Comparison of ENCODE assay signal across 8 cellular contexts in the genomic region with DNA sequence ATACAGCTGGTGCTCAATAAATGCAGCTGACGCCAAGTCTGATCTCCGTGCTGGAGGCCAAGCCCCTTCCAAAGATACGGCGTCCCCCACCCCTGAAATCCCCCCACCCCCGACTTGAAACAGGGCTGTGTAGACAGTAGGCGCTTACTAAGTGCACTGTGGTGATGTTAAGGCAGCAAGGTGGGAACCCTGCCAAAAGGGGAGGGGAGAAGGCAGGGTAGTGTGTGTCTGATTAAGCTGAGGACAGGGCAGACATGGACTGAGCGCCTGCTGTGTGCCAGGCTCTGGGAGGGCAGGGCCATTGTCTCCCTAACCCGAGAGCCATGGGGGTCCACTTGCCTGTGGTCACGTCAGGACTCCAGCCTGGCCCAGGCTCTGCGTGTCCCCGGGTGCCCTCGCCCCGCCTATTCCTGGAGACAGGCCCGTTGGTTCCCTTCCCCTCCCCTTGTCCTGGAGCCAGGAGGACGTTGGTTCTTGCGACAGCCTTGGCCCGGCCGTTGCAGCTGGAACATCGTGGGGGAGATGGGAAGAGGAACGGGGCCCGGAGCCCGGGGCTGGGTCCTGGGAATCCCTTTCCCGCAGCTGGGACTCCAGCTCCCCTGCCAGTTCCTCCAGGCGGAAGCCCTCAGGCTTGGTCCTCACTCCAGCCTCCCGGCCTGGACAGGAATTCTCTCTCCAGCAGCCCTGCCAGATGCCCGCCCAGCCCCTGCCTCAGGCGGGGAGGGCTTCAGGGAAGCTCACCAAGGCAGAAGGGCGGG. TPM values are rescaled to one million over a fixed set of nuclear protein-coding genes. Genes with fewer than 3 reads are reported as not detected.
A peak's percentile ranks its signal among the peaks of the same experiment; 100 is the strongest.
DNase-seq lines count a peak whose midpoint lies in the region; ATAC-seq and TF ChIP-seq lines count a peak whose summit lies in the region.

No MANE protein-coding gene starts in this region.

- no peaks in the 10 kb centered on the region for H3K9me3 Mint-ChIP-seq in memory B cell
- no peaks in the 10 kb centered on the region for H3K9me3 Mint-ChIP-seq in CD4-positive, alpha-beta memory T cell

- intact Hi-C loops in CD4-positive, alpha-beta memory T cell (cut with micrococcal nuclease) = no loop called here

- no peak overlapping the region for H3K27ac ChIP-seq in CD4-positive, alpha-beta memory T cell (ENCODE audit: low read depth, low read length)

- H3K36me3 Mint-ChIP-seq in memory B cell = no peaks in the 10 kb centered on the region
- no peaks in the 10 kb centered on the region for H3K36me3 Mint-ChIP-seq in CD4-positive, alpha-beta memory T cell

- H3K4me1 Mint-ChIP-seq in memory B cell = no peaks in the 10 kb centered on the region
- no peaks in the 10 kb centered on the region for H3K4me1 Mint-ChIP-seq in CD4-positive, alpha-beta memory T cell

- H3K27me3 ChIP-seq in CD4-positive, alpha-beta memory T cell (ENCODE audit: insufficient read depth, low read length) = no peaks in the 10 kb centered on the region

- CTCF ChIA-PET in CD4-positive, alpha-beta memory T cell (lab: Charles Lee; ENCODE audit: partially characterized antibody) = no interaction called here

- POLR2A ChIA-PET in CD4-positive, alpha-beta memory T cell (lab: Charles Lee; ENCODE audit: partially characterized antibody) = no interaction called here

- H3K4me1 ChIP-seq in CD4-positive, alpha-beta memory T cell (ENCODE audit: insufficient read depth, low read length) = no peaks in the 10 kb centered on the region

- peaks cover 17% of the 10 kb centered on the region for H3K27me3 Mint-ChIP-seq in memory B cell
- peaks cover 12 to 30% of the 10 kb centered on the region in 2 donors for H3K27me3 Mint-ChIP-seq in CD4-positive, alpha-beta memory T cell

- TF ChIP-seq CTCF in choroid plexus epithelial cell (conservative IDR thresholded peaks at IDR 0.05; ENCODE audit: low read depth, low read length) (no peak), GM13976 (IDR thresholded peaks at IDR 0.05; ENCODE audit: borderline replicate concordance, control extremely low read depth, extremely low read depth, insufficient read depth, missing control alignments) (no peak)

- in situ Hi-C loops in GM13976 (cut with MboI; ENCODE audit: low sequenced_read_pairs, unreplicated experiment) = no loop called here

- DNase-seq in Daoy (ENCODE audit: low read depth) = peak; percentile 75
- peak; percentile 73 for DNase-seq in NCI-H226
- peak; percentile 90 for DNase-seq in choroid plexus epithelial cell (ENCODE audit: low read depth)
- no peak for DNase-seq in memory B cell (ENCODE audit: low spot score in 2 of 2)
- no peak for DNase-seq in GM13976 (ENCODE audit: low spot score)
- no peak for DNase-seq in CD4-positive, alpha-beta memory T cell
- DNase-seq in COLO829 (ENCODE audit: low spot score) = no peak

- H3K4me3 ChIP-seq in choroid plexus epithelial cell (ENCODE audit: low read depth, low read length) = peak overlapping the region; percentile 8
- H3K4me3 ChIP-seq in CD4-positive, alpha-beta memory T cell (ENCODE audit: low read length in 2 of 2) = no peak overlapping the region

- no peak overlapping the region for H3K4me3 Mint-ChIP-seq in memory B cell
- no peak overlapping the region for H3K4me3 Mint-ChIP-seq in CD4-positive, alpha-beta memory T cell

- H3K9me3 ChIP-seq in CD4-positive, alpha-beta memory T cell (ENCODE audit: control insufficient read depth in 1 of 2, low read length in 2 of 2) = no peaks in the 10 kb centered on the region

- peak; percentile 24 for ATAC-seq in memory B cell (ENCODE audit: low read depth)
- no peak for ATAC-seq in GM21367 (IDR thresholded peaks at IDR 0.05; ENCODE audit: unreplicated experiment)

- no peak overlapping the region for H3K27ac Mint-ChIP-seq in memory B cell
- H3K27ac Mint-ChIP-seq in CD4-positive, alpha-beta memory T cell = no peak overlapping the region

- H3K36me3 ChIP-seq in CD4-positive, alpha-beta memory T cell (ENCODE audit: insufficient read depth, low read length) = no peaks in the 10 kb centered on the region

RNA-seq across cellular contexts. Expression of a gene that starts 1.7 kb away (rescaled TPM):
- not detected in 2 replicates for total RNA-seq in Daoy (2014; rRNA removed; shearing (Covaris generic))
- not detected for total RNA-seq in CD4-positive, alpha-beta memory T cell
- not detected for polyA plus RNA-seq in CD4-positive, alpha-beta memory T cell

RNA-seq across cellular contexts. Expression of a gene that starts 9.1 kb away (rescaled TPM):
- 5.7 and 18.2 TPM in 2 replicates for total RNA-seq in Daoy (2014; rRNA removed; shearing (Covaris generic))
- total RNA-seq in CD4-positive, alpha-beta memory T cell = 1 to 10 TPM in 1 of 2 experiments, under 1 TPM in 1; 0.91 to 1.1 TPM
- 1 to 10 TPM in 1 of 2 donors, not detected in 1; 4.8 TPM for polyA plus RNA-seq in CD4-positive, alpha-beta memory T cell

RNA-seq across cellular contexts. Expression of a gene that starts 9.6 kb away (rescaled TPM):
- not detected in 2 replicates for total RNA-seq in Daoy (2014; rRNA removed; shearing (Covaris generic))
- not detected for total RNA-seq in CD4-positive, alpha-beta memory T cell
- not detected for polyA plus RNA-seq in CD4-positive, alpha-beta memory T cell

RNA-seq across cellular contexts. Expression of a gene that starts 22.8 kb away (rescaled TPM):
- not detected in 2 replicates for total RNA-seq in Daoy (2014; rRNA removed; shearing (Covaris generic))
- not detected for total RNA-seq in CD4-positive, alpha-beta memory T cell
- not detected for polyA plus RNA-seq in CD4-positive, alpha-beta memory T cell

RNA-seq across cellular contexts. Expression of a gene that starts 28.6 kb away (rescaled TPM):
- 0.11 and 1.2 TPM in 2 replicates for total RNA-seq in Daoy (2014; rRNA removed; shearing (Covaris generic))
- total RNA-seq in CD4-positive, alpha-beta memory T cell = not detected
- polyA plus RNA-seq in CD4-positive, alpha-beta memory T cell = not detected

Comparison
In these comparisons a context has a peak if more than half of its experiments do, and no peak if none do; other contexts are left out.
1. DNase-seq: peak in Daoy (single experiment), NCI-H226 (single experiment) and choroid plexus epithelial cell (single experiment); none in memory B cell (0 of 2), GM13976 (single experiment), CD4-positive, alpha-beta memory T cell (0 of 5) and COLO829 (single experiment).